Comparison of ENCODE assay signal across 8 cellular contexts in genomic region chr6:20212392-20213111, GRCh38.
DNase-seq lines count a peak whose midpoint lies in the region; ATAC-seq and TF ChIP-seq lines count a peak whose summit lies in the region.

TSS of gene MBOAT1 (minus strand) at chr6:20212469. CDS start at chr6:20212234, 235 bp downstream.

- H3K9me3 Mint-ChIP-seq in central memory CD8-positive, alpha-beta T cell = no peaks in the 10 kb centered on the region

- POLR2A ChIA-PET in AG04449 (lab: Yijun Ruan, JAX) = interaction anchor here (0.5 kb wide), 1 partner anchor 686 kb away, joined by 3 read pairs; no protein-coding TSS in a partner anchor

- peak within 1 kb of the TSS; percentile 93 for H3K27ac Mint-ChIP-seq in central memory CD8-positive, alpha-beta T cell (ENCODE audit: low read depth)

- TF ChIP-seq CTCF in AG04449 (IDR thresholded peaks at IDR 0.05; ENCODE audit: insufficient read depth, low read length, missing control alignments) = no peak
- peak; percentile 33; the same call in 1 of the 2 replicates for TF ChIP-seq CTCF in WERI-Rb-1 (IDR thresholded peaks at IDR 0.05; ENCODE audit: low read depth, low read length)

- H3K36me3 ChIP-seq in WERI-Rb-1 = no peaks in the 10 kb centered on the region; the same call in 1 of the 2 replicates

- peaks cover 15% of the 10 kb centered on the region for H3K36me3 Mint-ChIP-seq in central memory CD8-positive, alpha-beta T cell (ENCODE audit: insufficient read depth)

- H3K27me3 Mint-ChIP-seq in central memory CD8-positive, alpha-beta T cell = no peaks in the 10 kb centered on the region

- H3K27me3 ChIP-seq in WERI-Rb-1 (ENCODE audit: insufficient read depth, low read depth, severe bottlenecking) = no peaks in the 10 kb centered on the region

- peak within 1 kb of the TSS; percentile 91 for H3K4me3 ChIP-seq in AG04449 (ENCODE audit: low read depth, low read length)
- peak within 1 kb of the TSS; percentile 53 for H3K4me3 ChIP-seq in WERI-Rb-1 (ENCODE audit: low read depth, low read length)

- peak within 1 kb of the TSS; percentile 86 for H3K27ac ChIP-seq in WERI-Rb-1

- peaks cover 33% of the 10 kb centered on the region for H3K4me1 Mint-ChIP-seq in central memory CD8-positive, alpha-beta T cell

- CTCF ChIA-PET in AG04449 (lab: Yijun Ruan, JAX) = interaction anchor here (0.9 to 1.8 kb wide), 4 partner anchors 10 to 192 kb away, joined by 3 to 5 read pairs (median 3); no protein-coding TSS in a partner anchor

- peak; percentile 87 for ATAC-seq in GM18867 (IDR thresholded peaks at IDR 0.05; ENCODE audit: unreplicated experiment)
- peak; percentile 82 for ATAC-seq in HG03095 (IDR thresholded peaks at IDR 0.05; ENCODE audit: unreplicated experiment)
- peak; percentile 77 for ATAC-seq in central memory CD8-positive, alpha-beta T cell (replicated peaks; ENCODE audit: extremely low read depth, poor library complexity, severe bottlenecking)

- H3K4me3 Mint-ChIP-seq in central memory CD8-positive, alpha-beta T cell = peak within 1 kb of the TSS; percentile 93

- DNase-seq in AG04449 (ENCODE audit: low read depth, low spot score) (peak; percentile 40), NCI-H2171 treated with DMSO at 0.1 percent for 48 hours (lab: John Stamatoyannopoulos, UW) (peak; percentile 95), WERI-Rb-1 (peak; percentile 96), kidney glomerular epithelial cell (lab: John Stamatoyannopoulos, UW) (peak; percentile 78)
- peak; percentile 32 to 38 for DNase-seq in central memory CD8-positive, alpha-beta T cell (ENCODE audit: low spot score in 2 of 2)
- peak; percentile 42 to 53 for DNase-seq in stimulated activated CD4-positive, alpha-beta T cell treated with anti-CD3 and anti-CD28 coated beads, Interleukin-15, amount 100 ng/mL, for 48 hours (ENCODE audit: low read depth in 2 of 2)

- no peaks in the 10 kb centered on the region for H3K9me3 ChIP-seq in WERI-Rb-1 (ENCODE audit: severe bottlenecking)

Comparison
In these comparisons a context has a peak if more than half of its experiments do, and no peak if none do; other contexts are left out.
1. Peak in every context shown above with its lines: DNase-seq, ATAC-seq, H3K4me3 ChIP-seq and H3K27ac ChIP-seq.
2. DNase-seq: peak in every context shown above with its lines; median percentile 96 in WERI-Rb-1; 95 in NCI-H2171 treated with DMSO at 0.1 percent for 48 hours; 78 in kidney glomerular epithelial cell; 48 in stimulated activated CD4-positive, alpha-beta T cell treated with anti-CD3 and anti-CD28 coated beads, Interleukin-15, amount 100 ng/mL, for 48 hours; 40 in AG04449; 35 in central memory CD8-positive, alpha-beta T cell.